8 cellular contexts compared by ENCODE assay signal in the genomic region with DNA sequence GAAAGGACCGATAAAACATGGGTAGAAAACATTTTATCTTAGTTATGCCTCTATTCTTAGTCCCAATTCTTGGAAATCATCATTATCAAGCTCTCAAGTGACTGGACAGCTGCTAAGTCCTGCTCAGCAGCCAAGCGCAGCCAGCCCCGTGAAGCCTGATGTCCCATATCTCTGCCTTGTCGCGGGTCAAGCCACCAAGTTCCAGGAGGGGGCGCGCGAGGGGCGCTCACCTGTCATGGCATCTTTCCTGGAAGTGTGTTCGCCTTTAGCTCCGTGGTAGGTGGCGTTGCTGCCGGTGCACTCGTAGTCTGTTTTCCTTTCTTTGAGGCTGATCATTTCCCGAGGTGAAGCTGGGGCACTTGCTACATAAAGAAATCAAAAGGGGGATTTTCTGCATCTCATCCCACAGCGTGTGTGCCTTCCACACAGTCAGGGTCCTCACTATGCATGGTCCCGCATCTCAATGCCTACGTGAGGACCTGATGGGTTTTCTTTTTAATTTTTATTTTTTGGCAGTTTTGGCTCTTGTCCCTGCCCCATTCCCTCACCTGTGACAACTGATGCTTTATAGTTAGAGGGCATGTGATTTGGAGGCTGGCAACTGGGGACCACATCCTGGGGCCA.
DNase-seq lines count a peak whose midpoint lies in the region; ATAC-seq and TF ChIP-seq lines count a peak whose summit lies in the region.

No MANE protein-coding gene starts in this region.

- CTCF ChIA-PET in CD4-positive, alpha-beta memory T cell (lab: Charles Lee; ENCODE audit: partially characterized antibody): interaction anchor here (0.6 to 3.8 kb wide), 13 partner anchors 9 to 131 kb away, joined by 3 to 22 read pairs (median 4); no protein-coding TSS in a partner anchor
- CTCF ChIA-PET in Panc1 (lab: Charles Lee): interaction anchor here (0.9 to 1.0 kb wide), 2 partner anchors 263 to 311 kb away, joined by 3 to 4 read pairs; no protein-coding TSS in a partner anchor

- H3K4me3 ChIP-seq in CD4-positive, alpha-beta memory T cell (ENCODE audit: low read length in 2 of 2): no peak overlapping the region
- no peak overlapping the region for H3K4me3 ChIP-seq in Panc1 (ENCODE audit: low read depth in 2 of 2, low read length in 2 of 2)

- peak overlapping the region in 1 of 7 donors; percentile 58 for H3K27ac Mint-ChIP-seq in CD4-positive, alpha-beta memory T cell

- H3K27me3 ChIP-seq in CD4-positive, alpha-beta memory T cell (ENCODE audit: insufficient read depth, low read length): no peaks in the 10 kb centered on the region
- H3K27me3 ChIP-seq in Panc1 (ENCODE audit: control insufficient read depth, insufficient read depth, low read length): peaks cover 18% of the 10 kb centered on the region

- no TSS peak for BruUV-seq in Panc1 (replicated peaks; lab: Mats Ljungman, UMichigan)

- intact Hi-C loops in CD4-positive, alpha-beta memory T cell (cut with micrococcal nuclease): loop anchor here (5.0 kb wide), 2 partner anchors 374 to 504 kb away; no protein-coding TSS in a partner anchor
- intact Hi-C loops in Panc1 (cut with micrococcal nuclease; ENCODE audit: unreplicated experiment) (no loop called here), Right ventricle myocardium superior (cut with DNase I) (no loop called here)

- peak overlapping the region; percentile 41 to 88 (median 68) for H3K4me3 Mint-ChIP-seq in CD4-positive, alpha-beta memory T cell

- in situ Hi-C loops in Panc1 (cut with HindIII; ENCODE audit: low pct_unique_long_range_greater_than_20kb, low sequenced_read_pairs): no loop called here

- H3K36me3 ChIP-seq in CD4-positive, alpha-beta memory T cell (ENCODE audit: insufficient read depth, low read length): no peaks in the 10 kb centered on the region
- no peaks in the 10 kb centered on the region for H3K36me3 ChIP-seq in Panc1 (ENCODE audit: control insufficient read depth, insufficient read depth, low read length)

- no peaks in the 10 kb centered on the region for H3K9me3 Mint-ChIP-seq in CD4-positive, alpha-beta memory T cell

- ATAC-seq in GM19328 (IDR thresholded peaks at IDR 0.05; ENCODE audit: unreplicated experiment) (peak; percentile 86), HG03354 (IDR thresholded peaks at IDR 0.05; ENCODE audit: poor library complexity, severe bottlenecking, unreplicated experiment) (peak; percentile 88), Panc1 (peak; percentile 84), Right ventricle myocardium superior (ENCODE audit: poor library complexity) (peak; percentile 87)

- H3K27me3 Mint-ChIP-seq in CD4-positive, alpha-beta memory T cell: peaks cover 7 to 14% of the 10 kb centered on the region in 2 donors

- no peaks in the 10 kb centered on the region for H3K36me3 Mint-ChIP-seq in CD4-positive, alpha-beta memory T cell

- POLR2A ChIA-PET in CD4-positive, alpha-beta memory T cell (lab: Charles Lee; ENCODE audit: partially characterized antibody): no interaction called here
- POLR2A ChIA-PET in Panc1 (lab: Charles Lee): no interaction called here

- no peaks in the 10 kb centered on the region for H3K9me3 ChIP-seq in CD4-positive, alpha-beta memory T cell (ENCODE audit: control insufficient read depth in 1 of 2, low read length in 2 of 2)
- H3K9me3 ChIP-seq in Panc1 (ENCODE audit: control insufficient read depth, insufficient read depth, low read depth, low read length): no peaks in the 10 kb centered on the region

- DNase-seq in CD4-positive, alpha-beta memory T cell: peak; percentile 47 to 60 (median 58)
- peak; percentile 13 for DNase-seq in Panc1 (ENCODE audit: low read depth, low spot score)
- DNase-seq in activated T-helper 1 cell treated with anti-CD3 and anti-CD28 coated beads, Interleukin-2, amount 50 U/mL, for 16 hours (ENCODE audit: low read depth in 1 of 2, low spot score in 1 of 2): peak; percentile 17 to 46
- DNase-seq in Right ventricle myocardium superior: peak; percentile 82
- DNase-seq in retina: peak; percentile 80
- DNase-seq in NCI-H2029 (lab: John Stamatoyannopoulos, UW): no peak

- peak; percentile 93 for TF ChIP-seq CTCF in Panc1 (IDR thresholded peaks at IDR 0.05)

- H3K27ac ChIP-seq in CD4-positive, alpha-beta memory T cell (ENCODE audit: low read depth, low read length): no peak overlapping the region
- H3K27ac ChIP-seq in Panc1 (ENCODE audit: low read length): no peak overlapping the region

- H3K4me1 Mint-ChIP-seq in CD4-positive, alpha-beta memory T cell: peaks cover 7 to 14% (median 9%) of the 10 kb centered on the region in 4 donors

- H3K4me1 ChIP-seq in CD4-positive, alpha-beta memory T cell (ENCODE audit: insufficient read depth, low read length): peaks cover 9% of the 10 kb centered on the region
- no peaks in the 10 kb centered on the region for H3K4me1 ChIP-seq in Panc1 (ENCODE audit: control insufficient read depth, insufficient read depth, low read length)
